In genomic region chr1:86195281-86195680, GRCh38 we compare ENCODE assay signal across 13 cellular contexts. TPM values are rescaled to one million over a fixed set of nuclear protein-coding genes. Genes with fewer than 3 reads are reported as not detected.
"Had no signal": no experiment of that assay in that cellular context is flagged by ENCODE, and none has a peak within 500 bp of the region (broad histone marks: within the 10 kb centered on the region; RNA-seq: fewer than 3 reads in every experiment).

No MANE protein-coding gene starts in this region.

- H3K27ac ChIP-seq: foreskin keratinocyte had no signal

- H3K27ac Mint-ChIP-seq: nephron progenitor cell; stimulated activated effector memory CD8-positive, alpha-beta T cell treated with anti-CD3 and anti-CD28 coated beads, Interleukin-12 subunit alpha, Interleukin-12 subunit beta, amount 100 ng/mL, for 72 hours had no signal

- H3K4me3 Mint-ChIP-seq: nephron progenitor cell; stimulated activated effector memory CD8-positive, alpha-beta T cell treated with anti-CD3 and anti-CD28 coated beads, Interleukin-12 subunit alpha, Interleukin-12 subunit beta, amount 100 ng/mL, for 72 hours had no signal

- DNase-seq: activated CD4-positive, alpha-beta T cell treated with anti-CD3 and anti-CD28 coated beads for 1 hour; activated CD4-positive, alpha-beta T cell treated with anti-CD3 and anti-CD28 coated beads, Interleukin-2, amount 50 U/mL, for 4 hours; activated naive CD4-positive, alpha-beta T cell treated with Interleukin-2 at 50 U/mL for 16 hours; activated T-cell treated with anti-CD3 and anti-CD28 coated beads for 4 hours; anterior cingulate cortex; cortex of kidney; effector CD4-positive, alpha-beta T cell; foreskin keratinocyte; head of caudate nucleus; mesenchymal stem cell; nephron progenitor cell had no signal

- FAIRE-seq: endothelial cell of umbilical vein had no signal

- H3K4me1 ChIP-seq: foreskin keratinocyte had no signal

- H3K36me3 Mint-ChIP-seq: stimulated activated effector memory CD8-positive, alpha-beta T cell treated with anti-CD3 and anti-CD28 coated beads, Interleukin-12 subunit alpha, Interleukin-12 subunit beta, amount 100 ng/mL, for 72 hours had no signal

- H3K9me3 Mint-ChIP-seq: nephron progenitor cell; stimulated activated effector memory CD8-positive, alpha-beta T cell treated with anti-CD3 and anti-CD28 coated beads, Interleukin-12 subunit alpha, Interleukin-12 subunit beta, amount 100 ng/mL, for 72 hours had no signal

- H3K4me1 Mint-ChIP-seq: nephron progenitor cell; stimulated activated effector memory CD8-positive, alpha-beta T cell treated with anti-CD3 and anti-CD28 coated beads, Interleukin-12 subunit alpha, Interleukin-12 subunit beta, amount 100 ng/mL, for 72 hours had no signal

RNA-seq across cellular contexts. Expression of gene COL24A1, which starts 38.7 kb away (rescaled TPM):
- total RNA-seq: endothelial cell of umbilical vein had no signal
